27 cellular contexts compared by ENCODE assay signal in genomic region chr20:62163986-62164762, GRCh38. TPM values are rescaled to one million over a fixed set of nuclear protein-coding genes. Genes with fewer than 3 reads are reported as not detected.
"Had no signal": no experiment of that assay in that cellular context is flagged by ENCODE, and none has a peak within 500 bp of the region (broad histone marks: within the 10 kb centered on the region; RNA-seq: fewer than 3 reads in every experiment).

No MANE protein-coding gene starts in this region.

- ATAC-seq: activated CD8-positive, alpha-beta T cell treated with anti-CD3 and anti-CD28 coated beads for 36 hours; activated T-cell treated with anti-CD3 and anti-CD28 coated beads, Interleukin-2, amount 50 U/mL, for 72 hours had no signal

- DNase-seq: activated CD4-positive, alpha-beta T cell treated with anti-CD3 and anti-CD28 coated beads for 4 hours; activated CD8-positive, alpha-beta memory T cell treated with anti-CD3 and anti-CD28 coated beads, Interleukin-2, amount 50 U/mL, for 4 hours; activated CD8-positive, alpha-beta T cell treated with anti-CD3 and anti-CD28 coated beads for 36 hours; activated gamma-delta T cell treated with Interleukin-2 at 50 U/mL for 16 hours; activated naive CD4-positive, alpha-beta T cell treated with anti-CD3 and anti-CD28 coated beads, Interleukin-2, amount 50 U/mL, for 16 hours; activated naive CD8-positive, alpha-beta T cell treated with anti-CD3 and anti-CD28 coated beads, Interleukin-2, amount 10 ng/mL, durations not matched to agents 7 days and 5 days; activated T-cell treated with anti-CD3 and anti-CD28 coated beads, Interleukin-2, amount 50 U/mL, for 72 hours; adrenal gland; anterior cingulate cortex; KG1; NCI-H1048; NCI-H146; NCI-H1930; NCI-H2171 treated with DMSO at 0.1 percent for 48 hours; NCI-H226; NCI-H526; NK-92 treated with Interleukin-12 subunit alpha and Interleukin-12 subunit beta, amount 100 ng/mL, for 24 hours; T-helper 1 cell had no signal

- H3K27me3 ChIP-seq: adrenal gland had no signal

- H3K4me3 Mint-ChIP-seq: activated CD8-positive, alpha-beta T cell treated with anti-CD3 and anti-CD28 coated beads for 36 hours; activated naive CD8-positive, alpha-beta T cell treated with anti-CD3 and anti-CD28 coated beads, Interleukin-2, amount 10 ng/mL, durations not matched to agents 7 days and 5 days; activated T-cell treated with anti-CD3 and anti-CD28 coated beads, Interleukin-2, amount 50 U/mL, for 72 hours had no signal

- H3K9me3 Mint-ChIP-seq: activated CD8-positive, alpha-beta T cell treated with anti-CD3 and anti-CD28 coated beads for 36 hours; activated naive CD8-positive, alpha-beta T cell treated with anti-CD3 and anti-CD28 coated beads, Interleukin-2, amount 10 ng/mL, durations not matched to agents 7 days and 5 days; activated T-cell treated with anti-CD3 and anti-CD28 coated beads, Interleukin-2, amount 50 U/mL, for 72 hours; activated T-helper 2 cell treated with anti-CD3 and anti-CD28 coated beads, Interferon-gamma antibody, Interleukin-2, Interleukin-4, amounts not matched to agents 10 μg/mL and 5 μg/mL and 100 μg/mL, durations not matched to agents 14 hours and 24 hours and 36 hours had no signal

- FAIRE-seq: RCC 7860 had no signal

- H3K27ac Mint-ChIP-seq: activated CD8-positive, alpha-beta T cell treated with anti-CD3 and anti-CD28 coated beads for 36 hours; activated naive CD8-positive, alpha-beta T cell treated with anti-CD3 and anti-CD28 coated beads, Interleukin-2, amount 10 ng/mL, durations not matched to agents 7 days and 5 days; activated T-cell treated with anti-CD3 and anti-CD28 coated beads, Interleukin-2, amount 50 U/mL, for 72 hours; activated T-helper 2 cell treated with anti-CD3 and anti-CD28 coated beads, Interferon-gamma antibody, Interleukin-2, Interleukin-4, amounts not matched to agents 10 μg/mL and 5 μg/mL and 100 μg/mL, durations not matched to agents 14 hours and 24 hours and 36 hours had no signal

- H3K4me3 ChIP-seq: adrenal gland, SK-N-MC had no signal

- H3K27ac ChIP-seq: adrenal gland, SK-N-MC, VCaP had no signal

- H3K9me3 ChIP-seq: adrenal gland had no signal

- H3K4me1 ChIP-seq: adrenal gland had no signal

- H3K27me3 Mint-ChIP-seq: activated CD8-positive, alpha-beta T cell treated with anti-CD3 and anti-CD28 coated beads for 36 hours; activated naive CD8-positive, alpha-beta T cell treated with anti-CD3 and anti-CD28 coated beads, Interleukin-2, amount 10 ng/mL, durations not matched to agents 7 days and 5 days had no signal

RNA-seq across cellular contexts. Expression of gene HRH3, which starts 55.9 kb away (rescaled TPM):
- total RNA-seq: activated CD8-positive, alpha-beta T cell treated with anti-CD3 and anti-CD28 coated beads for 36 hours; activated naive CD8-positive, alpha-beta T cell treated with anti-CD3 and anti-CD28 coated beads, Interleukin-2, amount 10 ng/mL, durations not matched to agents 7 days and 5 days; activated T-cell treated with anti-CD3 and anti-CD28 coated beads, Interleukin-2, amount 50 U/mL, for 72 hours; activated T-helper 2 cell treated with anti-CD3 and anti-CD28 coated beads, Interferon-gamma antibody, Interleukin-2, Interleukin-4, amounts not matched to agents 10 μg/mL and 5 μg/mL and 100 μg/mL, durations not matched to agents 14 hours and 24 hours and 36 hours; cardiac septum; LHCN-M2; M059J; NCI-H460; T-helper 2 cell treated with Interferon-gamma antibody and Interleukin-4, amounts not matched to agents 100 ng/mL and 5 ng/mL, for 36 hours had no signal
